Comparison of ENCODE assay signal across 15 cellular contexts in genomic region chr1:11058026-11058425, GRCh38. TPM values are rescaled to one million over a fixed set of nuclear protein-coding genes. Genes with fewer than 3 reads are reported as not detected.
DNase-seq lines count a peak whose midpoint lies in the region; ATAC-seq and TF ChIP-seq lines count a peak whose summit lies in the region.
"Had no signal": no experiment of that assay in that cellular context is flagged by ENCODE, and none has a peak within 500 bp of the region (broad histone marks: within the 10 kb centered on the region; RNA-seq: fewer than 3 reads in every experiment).

No MANE protein-coding gene starts in this region.

- H3K4me1 ChIP-seq in mammary epithelial cell (ENCODE audit: insufficient read depth, low read length) (peaks cover 12% of the 10 kb centered on the region), PC-3 (ENCODE audit: insufficient read depth, low read length) (peaks cover 16% of the 10 kb centered on the region; the same call in 1 of the 2 replicates)

- H3K36me3 Mint-ChIP-seq in MCF 10A (ENCODE audit: insufficient read depth, unreplicated experiment) (peaks cover 65% of the 10 kb centered on the region), chondrocyte (ENCODE audit: low read depth) (peaks cover 19% of the 10 kb centered on the region), type B pancreatic cell (no peaks in the 10 kb centered on the region)

- in situ Hi-C loops in mammary epithelial cell (cut with MboI; ENCODE audit: low sequenced_read_pairs in 2 of 2) = no loop called here

- peaks cover 16% of the 10 kb centered on the region for H3K36me3 ChIP-seq in mammary epithelial cell (ENCODE audit: insufficient read depth, low read length)
- peaks cover 21% of the 10 kb centered on the region for H3K36me3 ChIP-seq in PC-3 (ENCODE audit: low read depth, low read length)

- H3K9ac ChIP-seq in mammary epithelial cell (ENCODE audit: insufficient read depth, low read length) (no peak overlapping the region), PC-3 (ENCODE audit: low read length) (peak overlapping the region; percentile 99; the same call in 1 of the 2 replicates)

- no peak overlapping the region for H2AFZ ChIP-seq in mammary epithelial cell (ENCODE audit: low read depth, low read length)
- no peak overlapping the region for H2AFZ ChIP-seq in PC-3 (ENCODE audit: low read length)

- H3K4me1 Mint-ChIP-seq in MCF 10A (ENCODE audit: insufficient read depth, unreplicated experiment) (peaks cover 7% of the 10 kb centered on the region), chondrocyte (ENCODE audit: low read depth) (peaks cover 25% of the 10 kb centered on the region), type B pancreatic cell (ENCODE audit: unreplicated experiment) (peaks cover 11% of the 10 kb centered on the region)

- H4K20me1 ChIP-seq in mammary epithelial cell (ENCODE audit: insufficient read depth, low read length) = no peaks in the 10 kb centered on the region
- H4K20me1 ChIP-seq in PC-3 (ENCODE audit: low read length) = no peaks in the 10 kb centered on the region

- H3K27me3 Mint-ChIP-seq in MCF 10A (ENCODE audit: insufficient read depth, unreplicated experiment) (no peaks in the 10 kb centered on the region), chondrocyte (ENCODE audit: low read depth) (no peaks in the 10 kb centered on the region), type B pancreatic cell (no peaks in the 10 kb centered on the region)

- no peak overlapping the region for H3K27ac Mint-ChIP-seq in MCF 10A (ENCODE audit: low read depth, unreplicated experiment)
- H3K27ac Mint-ChIP-seq in chondrocyte (ENCODE audit: unreplicated experiment) = no peak overlapping the region
- no peak overlapping the region for H3K27ac Mint-ChIP-seq in type B pancreatic cell

- no peaks in the 10 kb centered on the region for H3F3A ChIP-seq in PC-3 (ENCODE audit: low read length, unreplicated experiment)

- POLR2A ChIA-PET in MCF 10A (lab: Yijun Ruan, JAX) (interaction anchor here (0.7 to 1.6 kb wide), 3 partner anchors 15 to 205 kb away, joined by 3 to 5 read pairs (median 5); partner anchors contain the start of genes EXOSC10 and MTOR), PC-3 (lab: Charles Lee; ENCODE audit: unreplicated experiment) (interaction anchor here (0.6 kb wide), 1 partner anchor 139 kb away, joined by 5 read pairs; no protein-coding TSS in a partner anchor)

- H3K9me3 ChIP-seq in mammary epithelial cell (replicated peaks; ENCODE audit: insufficient read depth, low read length) = no peaks in the 10 kb centered on the region
- no peaks in the 10 kb centered on the region for H3K9me3 ChIP-seq in PC-3 (ENCODE audit: low read length)
- H3K9me3 ChIP-seq: esophagus muscularis mucosa had no signal

- H3K27me3 ChIP-seq in mammary epithelial cell (ENCODE audit: insufficient read depth, low read length) = no peaks in the 10 kb centered on the region
- H3K27me3 ChIP-seq in PC-3 (ENCODE audit: low read length) = no peaks in the 10 kb centered on the region
- H3K27me3 ChIP-seq: SJSA1 had no signal

- H3K9me2 ChIP-seq in PC-3 (replicated peaks; ENCODE audit: low read length) = no peaks in the 10 kb centered on the region

- H3K9me3 Mint-ChIP-seq in MCF 10A (ENCODE audit: unreplicated experiment) (no peaks in the 10 kb centered on the region), chondrocyte (ENCODE audit: low read depth) (no peaks in the 10 kb centered on the region), type B pancreatic cell (no peaks in the 10 kb centered on the region)

- peak overlapping the region; percentile 97 for H3K4me3 Mint-ChIP-seq in MCF 10A (ENCODE audit: unreplicated experiment)
- peak overlapping the region; percentile 95 for H3K4me3 Mint-ChIP-seq in chondrocyte (ENCODE audit: unreplicated experiment)
- peak overlapping the region; percentile 76 for H3K4me3 Mint-ChIP-seq in type B pancreatic cell

- H3K4me2 ChIP-seq in mammary epithelial cell (ENCODE audit: insufficient read depth, low read depth, low read length) (no peak overlapping the region), PC-3 (ENCODE audit: low read length) (peak overlapping the region; percentile 99)

- TF ChIP-seq CTCF in MCF 10A (IDR thresholded peaks at IDR 0.05; ENCODE audit: unreplicated experiment) (no peak), mammary epithelial cell (conservative IDR thresholded peaks at IDR 0.05 in 1 of 2, IDR thresholded peaks at IDR 0.05 in 1 of 2; ENCODE audit: extremely low read depth in 1 of 2, insufficient read depth in 1 of 2, low read depth in 1 of 2, low read length in 2 of 2) (no peak), PC-3 (conservative IDR thresholded peaks at IDR 0.05; ENCODE audit: low read depth, low read length) (no peak), chondrocyte (IDR thresholded peaks at IDR 0.05) (no peak), type B pancreatic cell (conservative IDR thresholded peaks at IDR 0.05) (no peak)

- CTCF ChIA-PET in MCF 10A (lab: Yijun Ruan, JAX) = interaction anchor here (0.7 to 1.4 kb wide), 3 partner anchors 15 to 174 kb away, joined by 4 to 9 read pairs (median 4); no protein-coding TSS in a partner anchor
- CTCF ChIA-PET in mammary epithelial cell (lab: Charles Lee; ENCODE audit: low non-redundant PET) = no interaction called here
- CTCF ChIA-PET in PC-3 (lab: Charles Lee) = no interaction called here

- 90% methylated on average over 14 of the region's 14 CpGs for WGBS in mammary epithelial cell (ENCODE audit: low coverage, missing lambda C conversion rate)

- H3K27ac ChIP-seq in mammary epithelial cell (ENCODE audit: insufficient read depth, low read depth, low read length) (no peak overlapping the region), PC-3 (ENCODE audit: low read length) (no peak overlapping the region)
- H3K27ac ChIP-seq: SJSA1, WERI-Rb-1 had no signal

- no TSS peak for BruUV-seq in MCF 10A (replicated peaks; lab: Mats Ljungman, UMichigan)
- BruUV-seq in mammary epithelial cell (replicated peaks; lab: Mats Ljungman, UMichigan) = no TSS peak
- no TSS peak for BruUV-seq in PC-3 (replicated peaks; lab: Mats Ljungman, UMichigan)

- H3K4me3 ChIP-seq in mammary epithelial cell (replicated peaks in 1 of 3; ENCODE audit: insufficient read depth in 1 of 3, low read depth in 2 of 3, low read length in 3 of 3) (no peak overlapping the region), PC-3 (ENCODE audit: low read length) (peak overlapping the region; percentile 100; the same call in 1 of the 2 replicates)

- DNase-seq in MCF 10A (ENCODE audit: unreplicated experiment) (no peak), mammary epithelial cell (no peak), PC-3 (no peak), chondrocyte (ENCODE audit: low spot score) (no peak), type B pancreatic cell (ENCODE audit: extremely low spot score, unreplicated experiment) (no peak), 8988T (no peak), DMS79 treated with DMSO at 0.1 percent for 48 hours (lab: John Stamatoyannopoulos, UW) (no peak)
- DNase-seq: activated effector memory CD4-positive, alpha-beta T cell treated with Interleukin-2 at 50 U/mL for 16 hours; KBM-7; NK-92 treated with Interleukin-12 subunit alpha and Interleukin-12 subunit beta, amount 100 ng/mL, for 24 hours; WERI-Rb-1 had no signal

- dilution Hi-C loops in mammary epithelial cell (cut with HindIII; ENCODE audit: low sequenced_read_pairs) = no loop called here

- intact Hi-C loops in MCF 10A (cut with micrococcal nuclease) (no loop called here), mammary epithelial cell (cut with micrococcal nuclease) (no loop called here), PC-3 (cut with micrococcal nuclease) (no loop called here)

- ATAC-seq in PC-3 (no peak), GM21360 (IDR thresholded peaks at IDR 0.05; ENCODE audit: unreplicated experiment) (no peak)

- peaks cover 48% of the 10 kb centered on the region for H3K79me2 ChIP-seq in mammary epithelial cell (ENCODE audit: insufficient read depth, low read length)
- peaks cover 53% of the 10 kb centered on the region for H3K79me2 ChIP-seq in PC-3 (ENCODE audit: low read length)

RNA-seq across cellular contexts. Expression of gene SRM, which starts 1.8 kb away (rescaled TPM):
- total RNA-seq in MCF 10A (2022) = 284 and 327 TPM in 2 replicates
- 100 to 1,000 TPM in 1 of 2 donors, 10 to 100 TPM in 1; 32.3 to 187 TPM for total RNA-seq in mammary epithelial cell
- polyA plus RNA-seq in mammary epithelial cell = 164 TPM
- polyA minus RNA-seq in mammary epithelial cell = 246 TPM
- 151 and 290 TPM in 2 replicates for total RNA-seq in PC-3 (2014; rRNA removed)
- 140 to 176 TPM (median 141 TPM) in 3 replicates for total RNA-seq in chondrocyte
- total RNA-seq in type B pancreatic cell (ENCODE audit: low replicate concordance) = 61.5 and 92.6 TPM in 2 replicates

RNA-seq across cellular contexts. Expression of gene MASP2, which starts 11.0 kb away (rescaled TPM):
- total RNA-seq in MCF 10A (2022) = 0.17 and 0.51 TPM in 2 replicates
- under 1 TPM in 1 of 2 donors, not detected in 1; 0.49 TPM for total RNA-seq in mammary epithelial cell
- 0.11 TPM for polyA plus RNA-seq in mammary epithelial cell
- polyA minus RNA-seq in mammary epithelial cell = not detected
- total RNA-seq in PC-3 (2014; rRNA removed) = 0.26 and 0.92 TPM in 2 replicates
- total RNA-seq in chondrocyte = not detected in 3 replicates
- total RNA-seq in type B pancreatic cell (ENCODE audit: low replicate concordance) = 0.29 and 0.34 TPM in 2 replicates
- total RNA-seq: esophagus muscularis mucosa, lung, SJSA1 had no signal

RNA-seq across cellular contexts. Expression of gene EXOSC10, which starts 41.6 kb away (rescaled TPM):
- 65.1 and 70.5 TPM in 2 replicates for total RNA-seq in MCF 10A (2022)
- 10 to 100 TPM; 62.0 to 66.6 TPM for total RNA-seq in mammary epithelial cell
- polyA plus RNA-seq in mammary epithelial cell = 72.4 TPM
- polyA minus RNA-seq in mammary epithelial cell = 43.9 TPM
- 95.9 and 96.3 TPM in 2 replicates for total RNA-seq in PC-3 (2014; rRNA removed)
- 49.1 to 57.2 TPM (median 49.8 TPM) in 3 replicates for total RNA-seq in chondrocyte
- 63.5 and 81.8 TPM in 2 replicates for total RNA-seq in type B pancreatic cell (ENCODE audit: low replicate concordance)

RNA-seq across cellular contexts. Expression of gene TARDBP, which starts 45.6 kb away (rescaled TPM):
- total RNA-seq in MCF 10A (2022) = 144 and 172 TPM in 2 replicates
- total RNA-seq in mammary epithelial cell = 100 to 1,000 TPM in 1 of 2 donors, 10 to 100 TPM in 1; 32.2 to 122 TPM
- polyA plus RNA-seq in mammary epithelial cell = 88.6 TPM
- polyA minus RNA-seq in mammary epithelial cell = 241 TPM
- total RNA-seq in PC-3 (2014; rRNA removed) = 78.5 and 102 TPM in 2 replicates
- total RNA-seq in chondrocyte = 97.8 to 119 TPM (median 103 TPM) in 3 replicates
- 153 and 188 TPM in 2 replicates for total RNA-seq in type B pancreatic cell (ENCODE audit: low replicate concordance)
